Comparison of ENCODE assay signal across 8 cellular contexts in the genomic region with DNA sequence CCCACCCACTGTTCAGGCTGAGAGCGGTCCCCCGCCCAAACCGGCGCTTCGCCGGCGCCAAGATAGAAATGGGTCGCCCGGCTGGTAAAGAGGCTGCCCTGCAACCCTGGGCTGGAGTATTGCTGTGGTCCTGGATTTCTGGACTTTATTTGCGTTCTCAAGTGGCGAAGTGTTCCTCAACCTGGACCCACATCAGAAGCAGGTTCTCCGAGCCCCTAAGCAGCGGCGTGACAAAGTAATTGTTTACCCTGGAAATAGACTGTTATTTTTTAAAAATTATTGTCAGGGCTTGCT. TPM values are rescaled to one million over a fixed set of nuclear protein-coding genes. Genes with fewer than 3 reads are reported as not detected.
DNase-seq lines count a peak whose midpoint lies in the region; ATAC-seq and TF ChIP-seq lines count a peak whose summit lies in the region.

No MANE protein-coding gene starts in this region.

- no peaks in the 10 kb centered on the region for H3K27me3 ChIP-seq in thoracic aorta (replicated peaks; ENCODE audit: insufficient read depth)

- TF ChIP-seq CTCF in astrocyte of the spinal cord (IDR thresholded peaks at IDR 0.05; ENCODE audit: low read depth, low read length) (no peak), thoracic aorta (IDR thresholded peaks at IDR 0.05) (no peak)

- intact Hi-C loops in head of caudate nucleus (cut with DNase I) = loop anchor here (5.0 kb wide), 1 partner anchor 69 kb away; a partner anchor contains a TSS

- peak; percentile 29 for ATAC-seq in GM19351 (IDR thresholded peaks at IDR 0.05; ENCODE audit: unreplicated experiment)
- ATAC-seq in HG03432 (IDR thresholded peaks at IDR 0.05; ENCODE audit: unreplicated experiment) = peak; percentile 40
- peak; percentile 58 for ATAC-seq in left lobe of liver
- peak; percentile 37 for ATAC-seq in thoracic aorta (ENCODE audit: insufficient number of reproducible peaks, low FRiP score, low read depth)

- in situ Hi-C loops in astrocyte of the spinal cord (cut with HindIII; ENCODE audit: low sequenced_read_pairs) = no loop called here

- no peak for DNase-seq in astrocyte of the spinal cord (ENCODE audit: low read depth, low spot score)
- no peak for DNase-seq in left lobe of liver (ENCODE audit: low spot score)
- no peak for DNase-seq in thoracic aorta (ENCODE audit: low spot score)
- no peak for DNase-seq in head of caudate nucleus
- no peak for DNase-seq in NCI-H2081 treated with DMSO at 0.1 percent for 48 hours (lab: John Stamatoyannopoulos, UW)
- DNase-seq in SIG-M5 (lab: John Stamatoyannopoulos, UW) = no peak

- H3K4me3 ChIP-seq in astrocyte of the spinal cord (ENCODE audit: low read depth, low read length) (peak overlapping the region; percentile 68), thoracic aorta (peak overlapping the region; percentile 96)

- peak overlapping the region; percentile 95 to 99 for H3K27ac ChIP-seq in thoracic aorta

- H3K36me3 ChIP-seq in thoracic aorta = no peaks in the 10 kb centered on the region

- H3K4me1 ChIP-seq in thoracic aorta (ENCODE audit: control insufficient read depth in 1 of 2, low read depth in 2 of 2) = peaks cover 11 to 29% of the 10 kb centered on the region in 2 donors

- H3K9me3 ChIP-seq in thoracic aorta = no peaks in the 10 kb centered on the region

RNA-seq across cellular contexts. Expression of a gene that starts 0.5 kb away (rescaled TPM):
- total RNA-seq in left lobe of liver (10.4 TPM), thoracic aorta (10 to 100 TPM; 28.3 to 44.4 TPM)
